In genomic region chr4:154082760-154083530, GRCh38 we compare ENCODE assay signal across 8 cellular contexts.
DNase-seq lines count a peak whose midpoint lies in the region; ATAC-seq and TF ChIP-seq lines count a peak whose summit lies in the region.

No MANE protein-coding gene starts in this region.

- TF ChIP-seq CTCF in A673 (conservative IDR thresholded peaks at IDR 0.05; ENCODE audit: low read depth, low read length) (peak; percentile 47), MM.1S (IDR thresholded peaks at IDR 0.05; ENCODE audit: low read length) (peak; percentile 39)

- 87 to 90% methylated on average over 5 of the region's 5 CpGs for WGBS in aorta, 2 donors

- DNase-seq in A673 (ENCODE audit: low spot score), result peak; percentile 17
- no peak for DNase-seq in MM.1S
- peak; percentile 19 to 32 for DNase-seq in erythroblast (lab: John Stamatoyannopoulos, UW)
- DNase-seq in NCI-H345 treated with DMSO at 0.1 percent for 48 hours (lab: John Stamatoyannopoulos, UW; ENCODE audit: unreplicated experiment), result no peak
- no peak for DNase-seq in NOMO-1 (lab: John Stamatoyannopoulos, UW; ENCODE audit: unreplicated experiment in 2 of 2)
- DNase-seq in NCI-H1092 treated with DMSO at 0.1 percent for 48 hours (lab: John Stamatoyannopoulos, UW), result no peak
- DNase-seq in aorta, result no peak

- no peaks in the 10 kb centered on the region for H3K36me3 ChIP-seq in A673 (ENCODE audit: insufficient read depth, low read length, poor library complexity, severe bottlenecking)
- H3K36me3 ChIP-seq in MM.1S (replicated peaks; ENCODE audit: insufficient read depth, low read length), result no peaks in the 10 kb centered on the region
- H3K36me3 ChIP-seq in aorta (ENCODE audit: control insufficient read depth in 1 of 2, insufficient read depth in 2 of 2, low read length in 1 of 2), result no peaks in the 10 kb centered on the region

- no peak overlapping the region for H3K9ac ChIP-seq in MM.1S (ENCODE audit: low read length)

- H3K27me3 ChIP-seq in A673 (replicated peaks; ENCODE audit: insufficient read depth, low read depth, low read length, poor library complexity), result no peaks in the 10 kb centered on the region
- no peaks in the 10 kb centered on the region for H3K27me3 ChIP-seq in MM.1S (replicated peaks; ENCODE audit: insufficient read depth, low read length)
- no peaks in the 10 kb centered on the region for H3K27me3 ChIP-seq in aorta (ENCODE audit: control insufficient read depth in 1 of 2, insufficient read depth in 2 of 2, low read length in 1 of 2)

- POLR2A ChIA-PET in A673 (lab: Charles Lee; ENCODE audit: low non-redundant PET), result no interaction called here

- no peak overlapping the region for H3K4me2 ChIP-seq in MM.1S (ENCODE audit: low read depth, low read length)

- CTCF ChIA-PET in A673 (lab: Charles Lee), result interaction anchor here (0.6 to 2.0 kb wide), 3 partner anchors 157 to 297 kb away, joined by 3 to 14 read pairs (median 6); no protein-coding TSS in a partner anchor

- no TSS peak for BruUV-seq in A673 (replicated peaks; lab: Mats Ljungman, UMichigan)

- peak; percentile 66 for ATAC-seq in GM19397 (IDR thresholded peaks at IDR 0.05; ENCODE audit: unreplicated experiment)
- ATAC-seq in aorta (ENCODE audit: low FRiP score), result no peak

- TF ChIP-seq POLR2A in erythroblast (IDR thresholded peaks at IDR 0.05; ENCODE audit: low read length), result no peak

- intact Hi-C loops in A673 (cut with micrococcal nuclease; ENCODE audit: unreplicated experiment) (no loop called here), aorta (cut with DNase I) (no loop called here)

- H3K9me3 ChIP-seq in A673 (ENCODE audit: low read depth, low read length, poor library complexity, severe bottlenecking) (no peaks in the 10 kb centered on the region), MM.1S (replicated peaks; ENCODE audit: insufficient read depth, low read length) (no peaks in the 10 kb centered on the region), aorta (ENCODE audit: control insufficient read depth, low read length) (no peaks in the 10 kb centered on the region)

- H3K4me3 ChIP-seq in A673 (ENCODE audit: low read depth, low read length, poor library complexity, severe bottlenecking) (no peak overlapping the region), MM.1S (ENCODE audit: low read length) (no peak overlapping the region), aorta (ENCODE audit: low read length in 2 of 2) (no peak overlapping the region)

- H2AFZ ChIP-seq in MM.1S (ENCODE audit: low read length), result no peak overlapping the region

- H3K27ac ChIP-seq in A673 (ENCODE audit: low read depth, low read length, poor library complexity, severe bottlenecking), result no peak overlapping the region
- H3K27ac ChIP-seq in MM.1S (ENCODE audit: low read length), result no peak overlapping the region
- no peak overlapping the region for H3K27ac ChIP-seq in aorta (ENCODE audit: low read depth in 1 of 2, low read length in 2 of 2)

- no peaks in the 10 kb centered on the region for H3F3A ChIP-seq in MM.1S (ENCODE audit: insufficient read depth, low read length)

- H3K4me1 ChIP-seq in A673 (ENCODE audit: insufficient read depth, low read length, poor library complexity, severe bottlenecking), result no peaks in the 10 kb centered on the region
- no peaks in the 10 kb centered on the region for H3K4me1 ChIP-seq in MM.1S (ENCODE audit: low read length)
- H3K4me1 ChIP-seq in aorta (ENCODE audit: control insufficient read depth in 1 of 2, insufficient read depth in 2 of 2, low read length in 2 of 2), result no peaks in the 10 kb centered on the region

- H3K79me2 ChIP-seq in MM.1S (ENCODE audit: low read length), result no peaks in the 10 kb centered on the region

- H4K20me1 ChIP-seq in MM.1S (ENCODE audit: insufficient read depth, low read length), result no peaks in the 10 kb centered on the region

- no peaks in the 10 kb centered on the region for H3K9me2 ChIP-seq in MM.1S (replicated peaks; ENCODE audit: insufficient read depth, low read length)

Comparison
In these comparisons a context has a peak if more than half of its experiments do, and no peak if none do; other contexts are left out.
1. DNase-seq: peak in A673 (single experiment) and erythroblast (2 of 2); none in MM.1S (single experiment), NCI-H345 treated with DMSO at 0.1 percent for 48 hours (single experiment), NOMO-1 (0 of 2), NCI-H1092 treated with DMSO at 0.1 percent for 48 hours (single experiment) and aorta (0 of 2).